In the genomic region with DNA sequence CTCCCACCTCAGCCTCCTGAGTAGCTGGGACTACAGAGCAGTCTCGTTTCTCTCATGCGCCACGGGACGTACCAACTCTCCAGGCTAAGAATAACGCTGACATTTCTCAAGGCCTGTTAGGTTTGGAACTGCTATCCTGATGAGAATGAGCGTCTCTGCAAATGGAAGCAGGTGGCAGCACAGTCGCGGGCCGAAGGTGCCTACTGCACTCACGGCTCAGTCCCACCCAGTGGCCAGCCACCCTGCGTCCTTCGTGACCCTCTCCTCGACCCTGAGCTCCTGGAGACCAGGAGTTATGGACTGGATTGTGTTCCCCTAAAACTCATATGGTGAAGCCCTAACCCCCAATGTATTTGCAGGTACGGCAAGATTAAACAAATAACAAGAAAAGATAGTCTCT, we compare ENCODE assay signal across 32 cellular contexts.
"Had no signal": no experiment of that assay in that cellular context is flagged by ENCODE, and none has a peak within 500 bp of the region (broad histone marks: within the 10 kb centered on the region; RNA-seq: fewer than 3 reads in every experiment).

No MANE protein-coding gene starts in this region.

- ATAC-seq: activated CD8-positive, alpha-beta memory T cell treated with anti-CD3 and anti-CD28 coated beads, Interleukin-2, amount 10 ng/mL, durations not matched to agents 7 days and 5 days; PC-3; Right ventricle myocardium inferior had no signal

- H3K36me3 Mint-ChIP-seq: activated CD8-positive, alpha-beta memory T cell treated with anti-CD3 and anti-CD28 coated beads, Interleukin-2, amount 10 ng/mL, durations not matched to agents 7 days and 5 days; activated naive CD4-positive, alpha-beta T cell treated with anti-CD3 and anti-CD28 coated beads, Interleukin-2, amount 10 ng/mL, durations not matched to agents 7 days and 5 days; activated naive CD8-positive, alpha-beta T cell had no signal

- H3K4me3 Mint-ChIP-seq: activated CD4-positive, alpha-beta memory T cell treated with anti-CD3 and anti-CD28 coated beads, Interleukin-2, amount 10 ng/mL, durations not matched to agents 7 days and 5 days; activated CD8-positive, alpha-beta memory T cell treated with anti-CD3 and anti-CD28 coated beads, Interleukin-2, amount 10 ng/mL, durations not matched to agents 7 days and 5 days; activated naive CD4-positive, alpha-beta T cell treated with anti-CD3 and anti-CD28 coated beads, Interleukin-2, amount 10 ng/mL, durations not matched to agents 7 days and 5 days; activated naive CD8-positive, alpha-beta T cell; central memory CD8-positive, alpha-beta T cell had no signal

- H3K9me3 ChIP-seq: Peyer's patch had no signal

- H3K27me3 ChIP-seq: brain microvascular endothelial cell, Peyer's patch had no signal

- H3K4me1 ChIP-seq: Peyer's patch had no signal

- H3K27ac ChIP-seq: brain microvascular endothelial cell, Peyer's patch, RWPE1, WERI-Rb-1 had no signal

- H3K9me3 Mint-ChIP-seq: activated CD4-positive, alpha-beta memory T cell treated with anti-CD3 and anti-CD28 coated beads, Interleukin-2, amount 10 ng/mL, durations not matched to agents 7 days and 5 days; activated naive CD4-positive, alpha-beta T cell treated with anti-CD3 and anti-CD28 coated beads, Interleukin-2, amount 10 ng/mL, durations not matched to agents 7 days and 5 days; central memory CD8-positive, alpha-beta T cell had no signal

- H3K27ac Mint-ChIP-seq: activated CD4-positive, alpha-beta memory T cell treated with anti-CD3 and anti-CD28 coated beads, Interleukin-2, amount 10 ng/mL, durations not matched to agents 7 days and 5 days; activated CD8-positive, alpha-beta memory T cell treated with anti-CD3 and anti-CD28 coated beads, Interleukin-2, amount 10 ng/mL, durations not matched to agents 7 days and 5 days; activated naive CD4-positive, alpha-beta T cell treated with anti-CD3 and anti-CD28 coated beads, Interleukin-2, amount 10 ng/mL, durations not matched to agents 7 days and 5 days; activated naive CD8-positive, alpha-beta T cell had no signal

- H3K4me1 Mint-ChIP-seq: activated CD4-positive, alpha-beta memory T cell treated with anti-CD3 and anti-CD28 coated beads, Interleukin-2, amount 10 ng/mL, durations not matched to agents 7 days and 5 days; activated CD8-positive, alpha-beta memory T cell treated with anti-CD3 and anti-CD28 coated beads, Interleukin-2, amount 10 ng/mL, durations not matched to agents 7 days and 5 days; central memory CD8-positive, alpha-beta T cell had no signal

- DNase-seq: activated CD4-positive, alpha-beta memory T cell treated with anti-CD3 and anti-CD28 coated beads, Interleukin-2, amount 10 ng/mL, durations not matched to agents 7 days and 5 days; activated CD4-positive, alpha-beta T cell treated with anti-CD3 and anti-CD28 coated beads for 1 hour; activated CD4-positive, alpha-beta T cell treated with anti-CD3 and anti-CD28 coated beads for 48 hours; activated CD4-positive, CD25-positive, alpha-beta regulatory T cell; activated CD8-positive, alpha-beta memory T cell treated with anti-CD3 and anti-CD28 coated beads for 24 hours; activated CD8-positive, alpha-beta memory T cell treated with anti-CD3 and anti-CD28 coated beads, Interleukin-2, amount 10 ng/mL, durations not matched to agents 7 days and 5 days; activated CD8-positive, alpha-beta memory T cell treated with anti-CD3 and anti-CD28 coated beads, Interleukin-2, amount 50 U/mL, for 48 hours; activated effector memory CD4-positive, alpha-beta T cell treated with Interleukin-2 at 50 U/mL for 16 hours; activated naive CD4-positive, alpha-beta T cell treated with anti-CD3 and anti-CD28 coated beads, Interleukin-2, amount 10 ng/mL, durations not matched to agents 7 days and 5 days; activated T-cell treated with anti-CD3 and anti-CD28 coated beads, Interleukin-2, amount 50 U/mL, for 48 hours; amniotic stem cell; aorta; brain microvascular endothelial cell; Karpas-422; KBM-7; NCI-H1105; NCI-H1417 treated with DMSO at 0.1 percent for 48 hours; NCI-H187 treated with DMSO at 0.1 percent for 48 hours; NCI-H2081; NCI-H226; NCI-H446 treated with DMSO at 0.1 percent for 48 hours; NCI-H524; PC-3; Peyer's patch; SW 1271; T-helper 1 cell; T1000; WERI-Rb-1 had no signal

- H3K4me3 ChIP-seq: Peyer's patch had no signal

- H3K36me3 ChIP-seq: brain microvascular endothelial cell, Peyer's patch, WERI-Rb-1 had no signal

- H3K27me3 Mint-ChIP-seq: activated naive CD4-positive, alpha-beta T cell treated with anti-CD3 and anti-CD28 coated beads, Interleukin-2, amount 10 ng/mL, durations not matched to agents 7 days and 5 days; activated naive CD8-positive, alpha-beta T cell; central memory CD8-positive, alpha-beta T cell had no signal
